8 cellular contexts compared by ENCODE assay signal in the genomic region with DNA sequence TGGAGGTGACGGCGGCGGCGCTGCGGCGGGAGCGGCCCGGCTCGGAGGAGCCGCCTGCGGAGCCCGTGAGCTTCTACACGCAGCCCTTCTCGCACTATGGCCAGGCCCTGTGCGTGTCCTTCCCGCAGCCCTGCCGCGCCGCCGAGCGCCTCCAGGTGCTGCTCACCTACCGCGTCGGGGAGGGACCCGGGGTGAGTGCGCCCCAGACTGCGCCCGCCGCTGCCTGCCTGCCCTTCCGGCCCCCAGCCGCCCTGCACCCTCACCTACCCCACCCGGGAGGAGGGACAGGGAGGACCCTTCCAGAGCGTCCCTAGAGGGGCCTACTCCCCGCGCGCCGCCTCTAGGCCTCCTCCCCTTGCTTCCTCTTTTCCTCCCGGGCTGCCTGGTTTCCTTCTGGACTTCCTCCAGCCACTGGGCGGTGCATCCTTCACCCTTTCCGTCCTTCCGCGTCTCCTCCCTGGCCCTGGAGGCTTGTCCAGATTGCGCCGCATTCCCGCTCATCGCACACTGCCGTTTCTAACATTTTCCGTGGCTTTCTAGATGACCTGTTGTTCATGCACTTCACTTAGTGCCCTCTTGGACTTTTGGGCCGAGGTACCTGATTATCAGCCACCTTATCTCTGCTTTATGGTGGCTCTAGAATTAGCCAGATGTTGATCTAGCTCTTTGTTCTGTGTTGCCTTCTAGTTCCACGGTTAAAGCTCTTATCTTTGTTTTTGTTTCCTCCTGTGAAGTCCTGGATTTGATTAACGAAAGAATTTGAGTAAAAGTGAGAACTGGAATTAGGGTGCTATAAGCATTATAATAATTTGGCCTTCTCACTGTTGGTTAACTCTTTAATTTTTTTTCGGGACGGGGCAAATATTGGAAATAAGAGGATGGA. TPM values are rescaled to one million over a fixed set of nuclear protein-coding genes. Genes with fewer than 3 reads are reported as not detected.
A peak's percentile ranks its signal among the peaks of the same experiment; 100 is the strongest.
DNase-seq lines count a peak whose midpoint lies in the region; ATAC-seq and TF ChIP-seq lines count a peak whose summit lies in the region.

No MANE protein-coding gene starts in this region.

- H3K27ac Mint-ChIP-seq in chondrocyte (ENCODE audit: unreplicated experiment), result peak overlapping the region; percentile 83

- H3K27me3 Mint-ChIP-seq in chondrocyte (ENCODE audit: low read depth), result no peaks in the 10 kb centered on the region

- TF ChIP-seq CTCF in AG04450 (IDR thresholded peaks at IDR 0.05; ENCODE audit: low read depth, low read length) (peak; percentile 25; the same call in 1 of the 2 replicates), chondrocyte (IDR thresholded peaks at IDR 0.05) (peak; percentile 56)

- peak overlapping the region; percentile 94 for H3K4me3 Mint-ChIP-seq in chondrocyte (ENCODE audit: unreplicated experiment)

- H3K36me3 Mint-ChIP-seq in chondrocyte (ENCODE audit: low read depth), result no peaks in the 10 kb centered on the region

- H3K27ac ChIP-seq in AG04450 (ENCODE audit: low read depth, low read length), result peak overlapping the region; percentile 61

- ATAC-seq in GM18517 (IDR thresholded peaks at IDR 0.05; ENCODE audit: unreplicated experiment), result peak; percentile 32
- peak; percentile 37 for ATAC-seq in HG03039 (IDR thresholded peaks at IDR 0.05; ENCODE audit: unreplicated experiment)
- peak; percentile 84 to 85 for ATAC-seq in activated CD4-positive, CD25-positive, alpha-beta regulatory T cell treated with anti-CD3 and anti-CD28 coated beads, Interleukin-2, amount 50 U/mL, for 24 hours

- no peaks in the 10 kb centered on the region for H3K9me3 Mint-ChIP-seq in chondrocyte (ENCODE audit: low read depth)

- H3K9me3 ChIP-seq in AG04450 (ENCODE audit: control insufficient read depth, insufficient read depth, low read length), result no peaks in the 10 kb centered on the region

- DNase-seq in AG04450 (ENCODE audit: low read depth, low spot score) (peak; percentile 43), NCI-H2227 (lab: John Stamatoyannopoulos, UW; ENCODE audit: unreplicated experiment) (peak; percentile 76), chondrocyte (ENCODE audit: low spot score) (no peak), kidney tubule cell (ENCODE audit: low spot score) (peak; percentile 87)
- DNase-seq in stimulated activated CD4-positive, alpha-beta T cell treated with anti-CD3 and anti-CD28 coated beads, Interleukin-1b, Interleukin-23, amount 100 ng/mL, for 4 hours (ENCODE audit: low read depth in 2 of 2), result peak; percentile 22 to 38

- H3K27me3 ChIP-seq in AG04450 (ENCODE audit: control insufficient read depth, insufficient read depth, low read length), result no peaks in the 10 kb centered on the region

- H3K4me1 Mint-ChIP-seq in chondrocyte (ENCODE audit: low read depth), result peaks cover 30% of the 10 kb centered on the region

- H3K4me3 ChIP-seq in AG04450 (ENCODE audit: low read depth, low read length), result peak overlapping the region; percentile 88

- CTCF ChIA-PET in AG04450 (lab: Charles Lee), result interaction anchor here (0.5 to 2.2 kb wide), 6 partner anchors 17 to 406 kb away, joined by 3 to 8 read pairs (median 3); no protein-coding TSS in a partner anchor

- POLR2A ChIA-PET in AG04450 (lab: Yijun Ruan, JAX), result interaction anchor here (1.0 to 1.1 kb wide), 2 partner anchors 66 to 87 kb away, joined by 3 to 4 read pairs; no protein-coding TSS in a partner anchor

RNA-seq across cellular contexts. Expression of gene RNPEP, which starts 0.7 kb away (rescaled TPM):
- polyA plus RNA-seq in AG04450 (2011; rRNA removed), result 86.8 and 89.0 TPM in 2 replicates
- 52.7 and 53.0 TPM in 2 replicates for polyA minus RNA-seq in AG04450 (2011; rRNA and poly(A)+ RNA removed)
- total RNA-seq in chondrocyte, result 42.1 to 50.6 TPM (median 42.1 TPM) in 3 replicates

RNA-seq across cellular contexts. Expression of gene ELF3, which starts 27.2 kb away (rescaled TPM):
- polyA plus RNA-seq in AG04450 (2011; rRNA removed), result 0.12 and 0.72 TPM in 2 replicates
- 0.18 and 0.22 TPM in 2 replicates for polyA minus RNA-seq in AG04450 (2011; rRNA and poly(A)+ RNA removed)
- total RNA-seq in chondrocyte, result 0.10 to 0.40 TPM (median 0.36 TPM) in 3 replicates

RNA-seq across cellular contexts. Expression of gene TIMM17A, which starts 27.9 kb away (rescaled TPM):
- polyA plus RNA-seq in AG04450 (2011; rRNA removed), result 75.2 and 104 TPM in 2 replicates
- polyA minus RNA-seq in AG04450 (2011; rRNA and poly(A)+ RNA removed), result 41.7 and 43.2 TPM in 2 replicates
- total RNA-seq in chondrocyte, result 62.5 to 69.6 TPM (median 68.5 TPM) in 3 replicates

RNA-seq across cellular contexts. Expression of gene LMOD1, which starts 36.8 kb away (rescaled TPM):
- polyA plus RNA-seq in AG04450 (2011; rRNA removed), result 41.1 and 52.6 TPM in 2 replicates
- 57.1 and 72.9 TPM in 2 replicates for polyA minus RNA-seq in AG04450 (2011; rRNA and poly(A)+ RNA removed)
- 17.7 to 83.6 TPM (median 80.5 TPM) in 3 replicates for total RNA-seq in chondrocyte

Comparison
In these comparisons a context has a peak if more than half of its experiments do, and no peak if none do; other contexts are left out.
1. ATAC-seq: peak in every context shown above with its lines; median percentile 84 in activated CD4-positive, CD25-positive, alpha-beta regulatory T cell treated with anti-CD3 and anti-CD28 coated beads, Interleukin-2, amount 50 U/mL, for 24 hours; 37 in HG03039; 32 in GM18517.